Comparison of ENCODE assay signal across 8 cellular contexts in the genomic region with DNA sequence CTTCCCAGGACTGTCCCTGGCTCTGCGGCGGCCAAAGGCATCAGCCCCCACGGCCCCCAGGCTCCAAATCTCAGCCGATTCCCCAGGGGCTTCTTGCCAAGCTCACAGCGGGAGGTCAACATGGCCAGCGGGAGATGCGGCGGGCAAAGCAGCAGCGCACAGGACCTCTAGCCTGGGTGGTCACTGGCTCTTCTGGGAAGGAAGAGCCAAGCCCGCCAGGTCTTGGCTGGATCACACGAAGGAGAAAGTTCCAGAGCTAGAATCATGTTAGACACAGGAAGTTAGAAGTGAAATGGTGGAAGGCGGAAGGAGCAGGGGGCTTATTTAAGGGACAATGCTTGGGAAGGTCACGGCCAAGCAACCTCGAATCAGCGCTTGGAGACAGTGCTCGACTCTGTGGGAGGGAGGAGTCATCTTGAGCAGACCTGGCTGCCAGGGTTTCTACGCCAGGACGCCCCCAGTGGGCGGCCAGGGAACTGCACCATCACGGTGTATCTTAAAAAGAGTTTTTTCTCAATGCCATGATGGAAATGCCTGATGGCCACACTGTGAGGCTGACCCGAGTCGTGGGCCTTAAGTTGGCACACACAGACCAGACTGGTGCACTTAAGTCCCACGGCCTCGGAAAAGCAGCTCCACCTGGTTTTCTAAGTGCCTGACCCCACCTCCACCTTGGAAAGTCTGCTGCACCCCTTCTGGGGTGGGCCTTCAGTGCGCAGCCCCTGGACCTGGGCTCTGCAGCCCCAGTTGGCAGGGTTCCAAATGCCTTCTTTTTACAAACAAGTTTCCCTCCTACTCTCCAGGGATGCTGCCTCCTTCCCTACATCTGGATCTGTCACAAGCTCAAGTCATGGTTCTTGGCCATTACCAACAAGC. TPM values are rescaled to one million over a fixed set of nuclear protein-coding genes. Genes with fewer than 3 reads are reported as not detected.
DNase-seq lines count a peak whose midpoint lies in the region; ATAC-seq and TF ChIP-seq lines count a peak whose summit lies in the region.

No MANE protein-coding gene starts in this region.

- H3K27ac ChIP-seq in dorsolateral prefrontal cortex, result peak overlapping the region in 22 of 59 donors; percentile 3 to 82 (median 38)

- H3K27me3 Mint-ChIP-seq in activated CD4-positive, alpha-beta memory T cell treated with anti-CD3 and anti-CD28 coated beads, Interleukin-2, amount 10 ng/mL, durations not matched to agents 7 days and 5 days, result no peaks in the 10 kb centered on the region

- CTCF ChIA-PET in activated CD4-positive, alpha-beta memory T cell treated with anti-CD3 and anti-CD28 coated beads, Interleukin-2, amount 10 ng/mL, durations not matched to agents 7 days and 5 days (lab: Charles Lee), result interaction anchor here (0.9 to 1.2 kb wide), 5 partner anchors 10 to 313 kb away, joined by 3 to 4 read pairs (median 3); no protein-coding TSS in a partner anchor

- no peak for ATAC-seq in GM18502 (IDR thresholded peaks at IDR 0.05; ENCODE audit: poor library complexity, unreplicated experiment)

- POLR2A ChIA-PET in activated CD4-positive, alpha-beta memory T cell treated with anti-CD3 and anti-CD28 coated beads, Interleukin-2, amount 10 ng/mL, durations not matched to agents 7 days and 5 days (lab: Charles Lee), result interaction anchor here (0.9 kb wide), 1 partner anchor 9 kb away, joined by 3 read pairs; no protein-coding TSS in a partner anchor

- no peak overlapping the region for H3K4me3 ChIP-seq in dorsolateral prefrontal cortex

- no peaks in the 10 kb centered on the region for H3K9me3 Mint-ChIP-seq in activated CD4-positive, alpha-beta memory T cell treated with anti-CD3 and anti-CD28 coated beads, Interleukin-2, amount 10 ng/mL, durations not matched to agents 7 days and 5 days

- DNase-seq in SIG-M5 treated with dmso at 0.1 percent for 504 hours (lab: John Stamatoyannopoulos, UW; ENCODE audit: unreplicated experiment) (peak; percentile 30), SIG-M5 (lab: John Stamatoyannopoulos, UW) (no peak), NCI-H226 (peak; percentile 52), dorsolateral prefrontal cortex (peak in 9 of 10 donors; percentile 48 to 76 (median 71)), lung microvascular endothelial cell (ENCODE audit: low read depth in 2 of 2) (peak; percentile 69 to 75)
- peak; percentile 74 for DNase-seq in activated CD4-positive, alpha-beta memory T cell treated with anti-CD3 and anti-CD28 coated beads, Interleukin-2, amount 10 ng/mL, durations not matched to agents 7 days and 5 days
- DNase-seq in stimulated activated CD8-positive, alpha-beta memory T cell treated with anti-CD3 and anti-CD28 coated beads, Interleukin-15, amount 100 ng/mL, for 24 hours (ENCODE audit: low read depth), result peak; percentile 71

- H3K27ac Mint-ChIP-seq in activated CD4-positive, alpha-beta memory T cell treated with anti-CD3 and anti-CD28 coated beads, Interleukin-2, amount 10 ng/mL, durations not matched to agents 7 days and 5 days, result peak overlapping the region; percentile 16

- peak; percentile 58 to 91 (median 79) for TF ChIP-seq CTCF in dorsolateral prefrontal cortex (IDR thresholded peaks at IDR 0.05 in 54 of 56, conservative IDR thresholded peaks at IDR 0.05 in 2 of 56; ENCODE audit: low read depth in 1 of 56, partially characterized antibody in 56 of 56)

- H3K4me1 Mint-ChIP-seq in activated CD4-positive, alpha-beta memory T cell treated with anti-CD3 and anti-CD28 coated beads, Interleukin-2, amount 10 ng/mL, durations not matched to agents 7 days and 5 days, result peaks cover 9% of the 10 kb centered on the region

- intact Hi-C loops in dorsolateral prefrontal cortex (cut with DNase I), result loop anchor here (5.0 to 10.0 kb wide), 2 partner anchors 53 to 126 kb away; no protein-coding TSS in a partner anchor

- H3K36me3 Mint-ChIP-seq in activated CD4-positive, alpha-beta memory T cell treated with anti-CD3 and anti-CD28 coated beads, Interleukin-2, amount 10 ng/mL, durations not matched to agents 7 days and 5 days (ENCODE audit: low read depth), result peaks cover 49% of the 10 kb centered on the region

- H3K27me3 ChIP-seq in dorsolateral prefrontal cortex, result no peaks in the 10 kb centered on the region

- H3K4me3 Mint-ChIP-seq in activated CD4-positive, alpha-beta memory T cell treated with anti-CD3 and anti-CD28 coated beads, Interleukin-2, amount 10 ng/mL, durations not matched to agents 7 days and 5 days, result no peak overlapping the region

RNA-seq across cellular contexts. Expression of gene SLC66A1, which starts 29.3 kb away (rescaled TPM):
- 1 to 10 TPM; 6.7 to 6.8 TPM for total RNA-seq in activated CD4-positive, alpha-beta memory T cell treated with anti-CD3 and anti-CD28 coated beads, Interleukin-2, amount 10 ng/mL, durations not matched to agents 7 days and 5 days
- total RNA-seq in dorsolateral prefrontal cortex (10 to 100 TPM; 12.9 to 28.8 (median 19.2) TPM), lung microvascular endothelial cell (10.7 and 12.3 TPM in 2 replicates)

RNA-seq across cellular contexts. Expression of gene AKR7A2, which starts 29.5 kb away (rescaled TPM):
- 10 to 100 TPM; 43.0 to 43.9 TPM for total RNA-seq in activated CD4-positive, alpha-beta memory T cell treated with anti-CD3 and anti-CD28 coated beads, Interleukin-2, amount 10 ng/mL, durations not matched to agents 7 days and 5 days
- total RNA-seq in dorsolateral prefrontal cortex, result 10 to 100 TPM; 30.7 to 80.6 (median 48.3) TPM
- 42.1 and 48.6 TPM in 2 replicates for total RNA-seq in lung microvascular endothelial cell

RNA-seq across cellular contexts. Expression of gene AKR7A3, which starts 52.9 kb away (rescaled TPM):
- under 1 TPM; 0.20 to 0.48 TPM for total RNA-seq in activated CD4-positive, alpha-beta memory T cell treated with anti-CD3 and anti-CD28 coated beads, Interleukin-2, amount 10 ng/mL, durations not matched to agents 7 days and 5 days
- total RNA-seq in dorsolateral prefrontal cortex (1 to 10 TPM; 2.0 to 9.0 (median 4.2) TPM), lung microvascular endothelial cell (under 0.01 and 0.22 TPM in 2 replicates)
